Comparison of ENCODE assay signal across 4 cellular contexts in genomic region chr17:12635996-12636395, GRCh38. TPM values are rescaled to one million over a fixed set of nuclear protein-coding genes. Genes with fewer than 3 reads are reported as not detected.
"Had no signal": no experiment of that assay in that cellular context is flagged by ENCODE, and none has a peak within 500 bp of the region (broad histone marks: within the 10 kb centered on the region; RNA-seq: fewer than 3 reads in every experiment).

No MANE protein-coding gene starts in this region.

RNA-seq across cellular contexts. Expression of gene MYOCD, which starts 29.7 kb away (rescaled TPM):
- total RNA-seq: endothelial cell of umbilical vein, foreskin keratinocyte, mammary epithelial cell had no signal
- polyA plus RNA-seq: endothelial cell of umbilical vein, immature natural killer cell, mammary epithelial cell had no signal
